Comparison of ENCODE assay signal across 11 cellular contexts in genomic region chr9:83106772-83107171, GRCh38. TPM values are rescaled to one million over a fixed set of nuclear protein-coding genes. Genes with fewer than 3 reads are reported as not detected.
"Had no signal": no experiment of that assay in that cellular context is flagged by ENCODE, and none has a peak within 500 bp of the region (broad histone marks: within the 10 kb centered on the region; RNA-seq: fewer than 3 reads in every experiment).

No MANE protein-coding gene starts in this region.

- ATAC-seq: GM23338, HCT116 had no signal

- DNase-seq: GM23248, GOT3, H7, H9, HCEC 1CT, HFFc6 had no signal

- H3K9me3 ChIP-seq: HAP-1 had no signal

- H3K4me1 ChIP-seq: HAP-1 had no signal

- H3K27ac ChIP-seq: GM23248 had no signal

- H3K36me3 ChIP-seq: HAP-1 had no signal

- H3K4me3 ChIP-seq: GM23248, GM23338, HAP-1 had no signal

- FAIRE-seq: H1, H54 had no signal

RNA-seq across cellular contexts. Expression of gene RASEF, which starts 43.8 kb away (rescaled TPM):
- polyA plus RNA-seq: GM23248 had no signal
